20 cellular contexts compared by ENCODE assay signal in the genomic region with DNA sequence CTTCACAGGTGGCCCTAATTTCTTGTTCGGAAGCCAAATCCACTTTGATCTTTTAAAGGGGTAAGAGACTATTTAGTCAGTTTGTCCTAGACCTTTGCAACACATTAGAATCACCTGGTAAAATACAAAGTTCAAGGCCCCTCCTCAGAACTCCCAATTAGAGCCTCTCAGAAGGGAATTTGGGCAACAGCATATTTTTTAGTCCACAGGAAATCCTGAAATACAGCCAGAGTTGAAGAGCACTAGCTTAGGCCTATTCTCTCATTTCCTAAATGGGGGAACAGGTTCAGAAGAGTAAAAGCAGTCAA.
DNase-seq lines count a peak whose midpoint lies in the region; FAIRE-seq and TF ChIP-seq lines count a peak whose summit lies in the region.
"Had no signal": no experiment of that assay in that cellular context is flagged by ENCODE, and none has a peak within 500 bp of the region (broad histone marks: within the 10 kb centered on the region; RNA-seq: fewer than 3 reads in every experiment).

No MANE protein-coding gene starts in this region.

- H3K36me3 Mint-ChIP-seq in mesothelial cell of epicardium: no peaks in the 10 kb centered on the region
- H3K36me3 Mint-ChIP-seq: CD14-positive monocyte; CD8-positive, alpha-beta memory T cell had no signal

- no TSS peak for BruUV-seq in A673 (replicated peaks; lab: Mats Ljungman, UMichigan)

- H3K27me3 Mint-ChIP-seq in mesothelial cell of epicardium (ENCODE audit: low read depth): no peaks in the 10 kb centered on the region
- H3K27me3 Mint-ChIP-seq: CD4-positive, alpha-beta T cell; CD8-positive, alpha-beta memory T cell had no signal

- H2BK5ac ChIP-seq in H1 (ENCODE audit: low read depth, low read length): no peak overlapping the region

- H3K9ac ChIP-seq in H1 (replicated peaks in 1 of 4; ENCODE audit: extremely low read depth in 1 of 4, low read depth in 3 of 4, low read length in 3 of 4): no peak overlapping the region
- H3K9ac ChIP-seq: BLaER1 treated with 17β-estradiol and CSF1 and Interleukin-3, amounts not matched to agents 10 nM and 100 nM; GM23248 had no signal

- no peaks in the 10 kb centered on the region for H3K9me3 ChIP-seq in A673 (ENCODE audit: low read depth, low read length, poor library complexity, severe bottlenecking)
- no peaks in the 10 kb centered on the region for H3K9me3 ChIP-seq in H1 (ENCODE audit: insufficient read depth in 2 of 2, low read depth in 1 of 2, low read length in 1 of 2)
- H3K9me3 ChIP-seq in thyroid gland: no peaks in the 10 kb centered on the region
- H3K9me3 ChIP-seq: BE2C; BLaER1 treated with 17β-estradiol and CSF1 and Interleukin-3, amounts not matched to agents 10 nM and 100 nM had no signal

- no peak overlapping the region for H2BK20ac ChIP-seq in H1 (ENCODE audit: low read length)

- H3K4me1 ChIP-seq in A673 (ENCODE audit: insufficient read depth, low read length, poor library complexity, severe bottlenecking): peaks cover 38% of the 10 kb centered on the region
- H3K4me1 ChIP-seq in H1 (replicated peaks in 1 of 4; ENCODE audit: control insufficient read depth in 3 of 4, insufficient read depth in 4 of 4, low read length in 3 of 4): no peaks in the 10 kb centered on the region
- H3K4me1 ChIP-seq in thyroid gland: peaks cover 13 to 15% of the 10 kb centered on the region in 2 donors
- H3K4me1 ChIP-seq: BE2C had no signal

- no peak overlapping the region for H3K56ac ChIP-seq in H1 (replicated peaks; ENCODE audit: insufficient read length, low read depth, low read length)

- no peak overlapping the region for H2BK15ac ChIP-seq in H1 (ENCODE audit: low read length)

- H3K4me1 Mint-ChIP-seq in mesothelial cell of epicardium: peaks cover 46% of the 10 kb centered on the region
- H3K4me1 Mint-ChIP-seq: CD14-positive monocyte, H9 had no signal

- H3K79me2 ChIP-seq in H1 (ENCODE audit: control insufficient read depth in 1 of 2, insufficient read depth in 2 of 2, low read length in 2 of 2): no peaks in the 10 kb centered on the region

- CTCF ChIA-PET in A673 (lab: Charles Lee) (interaction anchor here (0.6 kb wide), 1 partner anchor 547 kb away, joined by 4 read pairs; no protein-coding TSS in a partner anchor), H1 (lab: Charles Lee; ENCODE audit: partially characterized antibody) (interaction anchor here (0.5 to 2.0 kb wide), 6 partner anchors 8 to 1197 kb away, joined by 3 to 9 read pairs (median 4); no protein-coding TSS in a partner anchor)

- H3K4me3 ChIP-seq in A673 (ENCODE audit: low read depth, low read length, poor library complexity, severe bottlenecking) (no peak overlapping the region), H1 (ENCODE audit: extremely low read depth in 1 of 4, insufficient read depth in 2 of 4, low read depth in 3 of 4, low read length in 4 of 4) (no peak overlapping the region), thyroid gland (replicated peaks in 1 of 3) (no peak overlapping the region)
- H3K4me3 ChIP-seq: BLaER1 treated with 17β-estradiol and CSF1 and Interleukin-3, amounts not matched to agents 10 nM and 100 nM; GM12878; GM23248 had no signal

- H3K27ac Mint-ChIP-seq in mesothelial cell of epicardium: peak overlapping the region; percentile 79
- H3K27ac Mint-ChIP-seq: CD14-positive monocyte; CD4-positive, alpha-beta T cell; CD8-positive, alpha-beta memory T cell; H9 had no signal

- no peak overlapping the region for H3K14ac ChIP-seq in H1 (ENCODE audit: insufficient read length)

- H4K91ac ChIP-seq in H1 (replicated peaks; ENCODE audit: insufficient read length, low read length): no peak overlapping the region

- in situ Hi-C loops in ACHN (cut with HindIII; ENCODE audit: low pct_ligation_motif_present, low pct_unique_long_range_greater_than_20kb, low sequenced_read_pairs): no loop called here

- 83% methylated on average over 1 of the region's 1 CpG; no CpG with 5 or more reads in 1 of the 2 experiments for WGBS in H1 (ENCODE audit: extremely low coverage in 1 of 2, insufficient coverage in 1 of 2, insufficient read length in 1 of 2, insufficient replicate concordance in 2 of 2, low coverage in 1 of 2, low lambda C conversion rate in 2 of 2, missing lambda C conversion rate in 1 of 2), 2 experiments
- WGBS in thyroid gland, 2 donors: 53 to 74% methylated on average over 1 of the region's 1 CpG

- no peak overlapping the region for H3K4me2 ChIP-seq in H1 (ENCODE audit: insufficient read depth in 1 of 2, low read depth in 2 of 2, low read length in 2 of 2)
- H3K4me2 ChIP-seq: BLaER1 treated with 17β-estradiol and CSF1 and Interleukin-3, amounts not matched to agents 10 nM and 100 nM had no signal

- intact Hi-C loops in A673 (cut with micrococcal nuclease; ENCODE audit: unreplicated experiment): loop anchor here (5.0 kb wide), 4 partner anchors 144 to 1156 kb away; no protein-coding TSS in a partner anchor
- intact Hi-C loops in thyroid gland (cut with DNase I): no loop called here

- H3K79me1 ChIP-seq in H1 (ENCODE audit: low read depth, low read length): no peaks in the 10 kb centered on the region

- H3K4ac ChIP-seq in H1 (replicated peaks; ENCODE audit: insufficient read length, low read depth, low read length): no peak overlapping the region

- no peak for TF ChIP-seq EP300 in H1 (IDR thresholded peaks at IDR 0.05; ENCODE audit: borderline replicate concordance in 1 of 2, low read depth in 2 of 2, low read length in 2 of 2)

- H2AFZ ChIP-seq in H1 (ENCODE audit: low read length): 0 out of 2 replicates have a peak overlapping the region, but pooled peaks have one; percentile 35
- H2AFZ ChIP-seq: GM23248 had no signal

- H3K36me3 ChIP-seq in A673 (ENCODE audit: insufficient read depth, low read length, poor library complexity, severe bottlenecking) (no peaks in the 10 kb centered on the region), H1 (ENCODE audit: control insufficient read depth in 2 of 4, insufficient read depth in 4 of 4, low read length in 3 of 4) (no peaks in the 10 kb centered on the region), thyroid gland (no peaks in the 10 kb centered on the region)
- H3K36me3 ChIP-seq: BE2C; BLaER1 treated with 17β-estradiol and CSF1 and Interleukin-3, amounts not matched to agents 10 nM and 100 nM had no signal

- H3K27ac ChIP-seq in A673 (ENCODE audit: low read depth, low read length, poor library complexity, severe bottlenecking): peak overlapping the region; percentile 14
- no peak overlapping the region for H3K27ac ChIP-seq in H1 (ENCODE audit: low read depth, low read length)
- H3K27ac ChIP-seq in thyroid gland: peak overlapping the region in 2 of 3 donors; percentile 3 to 25
- H3K27ac ChIP-seq: BLaER1 treated with 17β-estradiol and CSF1 and Interleukin-3, amounts not matched to agents 10 nM and 100 nM; GM23248 had no signal

- H2BK12ac ChIP-seq in H1 (ENCODE audit: low read depth, low read length): no peak overlapping the region

- FAIRE-seq in H1 (lab: Jason Lieb, UNC): no peak
- FAIRE-seq: D721Med, GM12878, GM19239 had no signal

- H2AK5ac ChIP-seq in H1 (ENCODE audit: low read depth, low read length): no peak overlapping the region

- TF ChIP-seq CTCF in A673 (conservative IDR thresholded peaks at IDR 0.05; ENCODE audit: low read depth, low read length) (no peak), H1 (IDR thresholded peaks at IDR 0.05; ENCODE audit: control extremely low read depth in 1 of 3, insufficient read depth in 1 of 3, low read depth in 1 of 3, low read length in 3 of 3) (no peak), mesothelial cell of epicardium (IDR thresholded peaks at IDR 0.05; ENCODE audit: unreplicated experiment) (no peak), thyroid gland (IDR thresholded peaks at IDR 0.05) (no peak)

- H4K5ac ChIP-seq in H1 (ENCODE audit: insufficient read length, low read depth, low read length): no peak overlapping the region

- H3K9me3 Mint-ChIP-seq in mesothelial cell of epicardium: no peaks in the 10 kb centered on the region
- H3K9me3 Mint-ChIP-seq: CD4-positive, alpha-beta T cell; H9 had no signal

- no peaks in the 10 kb centered on the region for H3K23me2 ChIP-seq in H1 (ENCODE audit: low read depth, low read length)

- no peak for DNase-seq in A673 (ENCODE audit: low spot score)
- DNase-seq in H1 (ENCODE audit: low read depth in 1 of 2, low spot score in 2 of 2): no peak
- DNase-seq in mesothelial cell of epicardium (ENCODE audit: low spot score in 2 of 2, unreplicated experiment in 2 of 2): no peak
- no peak for DNase-seq in thyroid gland
- DNase-seq in ACHN: no peak
- DNase-seq in NCI-H345 treated with DMSO at 0.1 percent for 48 hours (lab: John Stamatoyannopoulos, UW; ENCODE audit: unreplicated experiment): no peak
- DNase-seq: AML-193; BE2C; CD4-positive, alpha-beta T cell; CD8-positive, alpha-beta memory T cell; DMS 273 treated with DMSO at 0.1 percent for 48 hours; EL; GDM1; GM23248; H9 had no signal

- H4K20me1 ChIP-seq in H1 (replicated peaks in 1 of 2; ENCODE audit: control insufficient read depth in 1 of 2, insufficient read depth in 2 of 2, low read length in 2 of 2): no peaks in the 10 kb centered on the region
- H4K20me1 ChIP-seq: BLaER1 treated with 17β-estradiol and CSF1 and Interleukin-3, amounts not matched to agents 10 nM and 100 nM had no signal

- TF ChIP-seq RAD21 in H1 (IDR thresholded peaks at IDR 0.05 in 1 of 2, conservative IDR thresholded peaks at IDR 0.05 in 1 of 2; ENCODE audit: low read depth in 2 of 2, low read length in 2 of 2): no peak

- H3K18ac ChIP-seq in H1 (ENCODE audit: extremely low read depth, low read length): no peak overlapping the region

- no peak overlapping the region for H3K4me3 Mint-ChIP-seq in mesothelial cell of epicardium
- H3K4me3 Mint-ChIP-seq: CD14-positive monocyte; CD4-positive, alpha-beta T cell; CD8-positive, alpha-beta memory T cell; H9 had no signal

- no peak overlapping the region for H3K23ac ChIP-seq in H1 (ENCODE audit: insufficient read length)

- no peak overlapping the region for H4K8ac ChIP-seq in H1 (ENCODE audit: extremely low read depth, insufficient read depth, low read length)

- no peaks in the 10 kb centered on the region for H3K27me3 ChIP-seq in A673 (replicated peaks; ENCODE audit: insufficient read depth, low read depth, low read length, poor library complexity)
- H3K27me3 ChIP-seq in H1 (replicated peaks in 1 of 4; ENCODE audit: control insufficient read depth in 3 of 4, extremely low read depth in 1 of 4, insufficient read depth in 3 of 4, low read length in 3 of 4): no peaks in the 10 kb centered on the region
- H3K27me3 ChIP-seq in thyroid gland: no peaks in the 10 kb centered on the region
- H3K27me3 ChIP-seq: BE2C; BLaER1 treated with 17β-estradiol and CSF1 and Interleukin-3, amounts not matched to agents 10 nM and 100 nM had no signal

- no peak overlapping the region for H2BK120ac ChIP-seq in H1 (replicated peaks; ENCODE audit: low read depth, low read length)

- TF ChIP-seq POLR2A in H1 (IDR thresholded peaks at IDR 0.05; ENCODE audit: control extremely low read depth in 1 of 2, low read depth in 2 of 2, low read length in 2 of 2): no peak
- TF ChIP-seq POLR2A in thyroid gland (IDR thresholded peaks at IDR 0.05): no peak

- POLR2A ChIA-PET in A673 (lab: Charles Lee; ENCODE audit: low non-redundant PET): no interaction called here
- POLR2A ChIA-PET in H1 (lab: Charles Lee; ENCODE audit: partially characterized antibody): no interaction called here

TF ChIP-seq in H1, 55 proteins besides CTCF, POLR2A, EP300 and RAD21 (continues in another document):
- TF ChIP-seq KDM1A (IDR thresholded peaks at IDR 0.05; ENCODE audit: borderline replicate concordance, low read length) (no peak), GABPA (IDR thresholded peaks at IDR 0.05; ENCODE audit: borderline replicate concordance, insufficient read depth, low read length) (no peak)
